21 cellular contexts compared by ENCODE assay signal in genomic region chr10:78803710-78804109, GRCh38.
DNase-seq lines count a peak whose midpoint lies in the region; ATAC-seq and TF ChIP-seq lines count a peak whose summit lies in the region.
"Had no signal": no experiment of that assay in that cellular context is flagged by ENCODE, and none has a peak within 500 bp of the region (broad histone marks: within the 10 kb centered on the region; RNA-seq: fewer than 3 reads in every experiment).

No MANE protein-coding gene starts in this region.

- H3K36me3 Mint-ChIP-seq in nephron (ENCODE audit: low read depth), result no peaks in the 10 kb centered on the region
- no peaks in the 10 kb centered on the region for H3K36me3 Mint-ChIP-seq in activated T-helper 1 cell treated with anti-CD3 and anti-CD28 coated beads, Interleukin-12 subunit alpha, Interleukin-12 subunit beta, Interleukin-2, Interleukin-4 antibody, amounts not matched to agents 30 ng/mL and 10 ng/mL and 1 ng/mL, durations not matched to agents 14 hours and 24 hours and 36 hours (ENCODE audit: low read depth)

- peaks cover 0 to 69% of the 10 kb centered on the region in 2 donors for H3K4me1 ChIP-seq in right atrium auricular region
- H3K4me1 ChIP-seq in subcutaneous abdominal adipose tissue (ENCODE audit: control insufficient read depth in 5 of 5, insufficient read depth in 5 of 5, low read length in 5 of 5), result peaks cover 16 to 49% (median 45%) of the 10 kb centered on the region in 5 donors

- in situ Hi-C loops in ACHN (cut with HindIII; ENCODE audit: low pct_ligation_motif_present, low pct_unique_long_range_greater_than_20kb, low sequenced_read_pairs), result no loop called here

- peaks cover 71% of the 10 kb centered on the region for H3K4me1 Mint-ChIP-seq in nephron
- no peaks in the 10 kb centered on the region for H3K4me1 Mint-ChIP-seq in activated T-helper 1 cell treated with anti-CD3 and anti-CD28 coated beads, Interleukin-12 subunit alpha, Interleukin-12 subunit beta, Interleukin-2, Interleukin-4 antibody, amounts not matched to agents 30 ng/mL and 10 ng/mL and 1 ng/mL, durations not matched to agents 14 hours and 24 hours and 36 hours (ENCODE audit: low read depth)
- H3K4me1 Mint-ChIP-seq: activated CD4-positive, alpha-beta memory T cell treated with anti-CD3 and anti-CD28 coated beads, Interleukin-2, amount 10 ng/mL, durations not matched to agents 7 days and 5 days; activated naive CD8-positive, alpha-beta T cell treated with anti-CD3 and anti-CD28 coated beads, Interleukin-2, amount 50 U/mL, for 24 hours had no signal

- TF ChIP-seq CTCF in right atrium auricular region (IDR thresholded peaks at IDR 0.05) (no peak), nephron (IDR thresholded peaks at IDR 0.05; ENCODE audit: unreplicated experiment in 3 of 3) (no peak), coronary artery (IDR thresholded peaks at IDR 0.05) (no peak)

- no peaks in the 10 kb centered on the region for H3K9me3 Mint-ChIP-seq in nephron
- H3K9me3 Mint-ChIP-seq in activated T-helper 1 cell treated with anti-CD3 and anti-CD28 coated beads, Interleukin-12 subunit alpha, Interleukin-12 subunit beta, Interleukin-2, Interleukin-4 antibody, amounts not matched to agents 30 ng/mL and 10 ng/mL and 1 ng/mL, durations not matched to agents 14 hours and 24 hours and 36 hours, result no peaks in the 10 kb centered on the region
- H3K9me3 Mint-ChIP-seq: activated CD4-positive, alpha-beta memory T cell treated with anti-CD3 and anti-CD28 coated beads, Interleukin-2, amount 10 ng/mL, durations not matched to agents 7 days and 5 days; activated naive CD8-positive, alpha-beta T cell treated with anti-CD3 and anti-CD28 coated beads, Interleukin-2, amount 50 U/mL, for 24 hours had no signal

- no peak for DNase-seq in right atrium auricular region (ENCODE audit: low spot score)
- DNase-seq in Right ventricle myocardium superior, result no peak
- no peak for DNase-seq in ACHN
- DNase-seq in coronary artery (ENCODE audit: low spot score), result no peak
- no peak for DNase-seq in activated T-helper 1 cell treated with anti-CD3 and anti-CD28 coated beads, Interleukin-12 subunit alpha, Interleukin-12 subunit beta, Interleukin-2, Interleukin-4 antibody, amounts not matched to agents 30 ng/mL and 10 ng/mL and 1 ng/mL, durations not matched to agents 14 hours and 24 hours and 36 hours (ENCODE audit: low spot score)
- no peak for DNase-seq in NCI-H748 (lab: John Stamatoyannopoulos, UW; ENCODE audit: unreplicated experiment)
- DNase-seq: activated CD4-positive, alpha-beta memory T cell treated with anti-CD3 and anti-CD28 coated beads, Interleukin-2, amount 10 ng/mL, durations not matched to agents 7 days and 5 days; activated CD4-positive, CD25-positive, alpha-beta regulatory T cell treated with anti-CD3 and anti-CD28 coated beads, Interleukin-2, amount 50 U/mL, for 72 hours; activated effector memory CD4-positive, alpha-beta T cell treated with anti-CD3 and anti-CD28 coated beads, Interleukin-2, amount 50 U/mL, for 16 hours; activated naive CD8-positive, alpha-beta T cell treated with anti-CD3 and anti-CD28 coated beads, Interleukin-2, amount 50 U/mL, for 24 hours; body of pancreas; DMS53; effector CD8-positive, alpha-beta T cell; erythroblast; GDM1; NCI-H1092; NCI-H2029; NCI-H2227 treated with DMSO at 0.1 percent for 48 hours; small intestine had no signal

- no peaks in the 10 kb centered on the region for H3K36me3 ChIP-seq in right atrium auricular region
- no peaks in the 10 kb centered on the region for H3K36me3 ChIP-seq in subcutaneous abdominal adipose tissue (ENCODE audit: control insufficient read depth in 5 of 5, insufficient read depth in 5 of 5, low read length in 5 of 5)

- no peak overlapping the region for H3K4me3 Mint-ChIP-seq in nephron
- H3K4me3 Mint-ChIP-seq in activated T-helper 1 cell treated with anti-CD3 and anti-CD28 coated beads, Interleukin-12 subunit alpha, Interleukin-12 subunit beta, Interleukin-2, Interleukin-4 antibody, amounts not matched to agents 30 ng/mL and 10 ng/mL and 1 ng/mL, durations not matched to agents 14 hours and 24 hours and 36 hours, result no peak overlapping the region
- H3K4me3 Mint-ChIP-seq: activated CD4-positive, alpha-beta memory T cell treated with anti-CD3 and anti-CD28 coated beads, Interleukin-2, amount 10 ng/mL, durations not matched to agents 7 days and 5 days; activated naive CD8-positive, alpha-beta T cell treated with anti-CD3 and anti-CD28 coated beads, Interleukin-2, amount 50 U/mL, for 24 hours had no signal

- intact Hi-C loops in Right ventricle myocardium superior (cut with DNase I), result no loop called here
- intact Hi-C loops in activated T-helper 1 cell treated with anti-CD3 and anti-CD28 coated beads, Interleukin-12 subunit alpha, Interleukin-12 subunit beta, Interleukin-2, Interleukin-4 antibody, amounts not matched to agents 30 ng/mL and 10 ng/mL and 1 ng/mL, durations not matched to agents 14 hours and 24 hours and 36 hours (cut with micrococcal nuclease), result no loop called here

- ATAC-seq in Right ventricle myocardium superior (ENCODE audit: poor library complexity), result no peak
- ATAC-seq: activated naive CD8-positive, alpha-beta T cell treated with anti-CD3 and anti-CD28 coated beads, Interleukin-2, amount 50 U/mL, for 24 hours; body of pancreas had no signal

- H3K27me3 Mint-ChIP-seq in nephron (ENCODE audit: low read depth), result peaks cover 17% of the 10 kb centered on the region
- peaks cover 10% of the 10 kb centered on the region for H3K27me3 Mint-ChIP-seq in activated T-helper 1 cell treated with anti-CD3 and anti-CD28 coated beads, Interleukin-12 subunit alpha, Interleukin-12 subunit beta, Interleukin-2, Interleukin-4 antibody, amounts not matched to agents 30 ng/mL and 10 ng/mL and 1 ng/mL, durations not matched to agents 14 hours and 24 hours and 36 hours (ENCODE audit: insufficient read depth)

- H3K27ac Mint-ChIP-seq in nephron, result peak overlapping the region; percentile 97 to 99 (median 97)
- H3K27ac Mint-ChIP-seq in activated T-helper 1 cell treated with anti-CD3 and anti-CD28 coated beads, Interleukin-12 subunit alpha, Interleukin-12 subunit beta, Interleukin-2, Interleukin-4 antibody, amounts not matched to agents 30 ng/mL and 10 ng/mL and 1 ng/mL, durations not matched to agents 14 hours and 24 hours and 36 hours, result no peak overlapping the region
- H3K27ac Mint-ChIP-seq: activated CD4-positive, alpha-beta memory T cell treated with anti-CD3 and anti-CD28 coated beads, Interleukin-2, amount 10 ng/mL, durations not matched to agents 7 days and 5 days; activated naive CD8-positive, alpha-beta T cell treated with anti-CD3 and anti-CD28 coated beads, Interleukin-2, amount 50 U/mL, for 24 hours had no signal

- peak overlapping the region; percentile 77 to 80 for H3K27ac ChIP-seq in right atrium auricular region
- peak overlapping the region; percentile 21 for H3K27ac ChIP-seq in subcutaneous abdominal adipose tissue (ENCODE audit: low read depth, low read length)
- peak overlapping the region in 1 of 2 donors; percentile 85 for H3K27ac ChIP-seq in coronary artery

- H3K27me3 ChIP-seq in right atrium auricular region (no peaks in the 10 kb centered on the region), subcutaneous abdominal adipose tissue (ENCODE audit: control insufficient read depth in 5 of 5, insufficient read depth in 4 of 5, low read length in 5 of 5) (peaks cover 0 to 11% (median 0%) of the 10 kb centered on the region in 5 donors)
- H3K27me3 ChIP-seq: body of pancreas had no signal

- H3K9ac ChIP-seq in subcutaneous abdominal adipose tissue (ENCODE audit: low read length in 5 of 5), result no peak overlapping the region

- no peak overlapping the region for H3K4me3 ChIP-seq in right atrium auricular region
- H3K4me3 ChIP-seq in subcutaneous abdominal adipose tissue (ENCODE audit: low read depth in 1 of 5, low read length in 5 of 5), result no peak overlapping the region
- no peak overlapping the region for H3K4me3 ChIP-seq in coronary artery
- H3K4me3 ChIP-seq: body of pancreas had no signal

- no peaks in the 10 kb centered on the region for H3K9me3 ChIP-seq in right atrium auricular region
- no peaks in the 10 kb centered on the region for H3K9me3 ChIP-seq in subcutaneous abdominal adipose tissue (ENCODE audit: control insufficient read depth in 5 of 5, low read length in 5 of 5)
- H3K9me3 ChIP-seq: body of pancreas had no signal
